9 cellular contexts compared by ENCODE assay signal in the genomic region with DNA sequence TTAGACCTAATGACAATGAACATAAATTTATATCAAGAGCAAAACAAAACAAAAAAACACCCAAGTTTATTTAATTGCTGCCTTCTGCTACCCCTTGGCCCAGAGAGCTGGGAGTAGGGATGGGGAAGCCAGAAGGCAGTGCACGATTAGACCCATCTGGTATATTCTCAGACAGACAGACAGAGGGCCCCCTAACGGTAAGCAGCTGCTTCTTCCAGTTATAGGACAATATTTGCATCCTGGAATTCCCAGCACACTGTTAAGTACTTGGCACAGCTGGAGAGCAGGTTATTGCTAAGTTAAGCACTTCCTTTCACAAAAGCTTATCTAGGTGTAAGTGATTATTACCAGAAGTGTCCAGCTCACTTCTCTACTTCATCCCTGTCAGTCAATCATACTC. TPM values are rescaled to one million over a fixed set of nuclear protein-coding genes. Genes with fewer than 3 reads are reported as not detected.
A peak's percentile ranks its signal among the peaks of the same experiment; 100 is the strongest.
DNase-seq lines count a peak whose midpoint lies in the region; ATAC-seq, FAIRE-seq and TF ChIP-seq lines count a peak whose summit lies in the region.
"Had no signal": no experiment of that assay in that cellular context is flagged by ENCODE, and none has a peak within 500 bp of the region (broad histone marks: within the 10 kb centered on the region; RNA-seq: fewer than 3 reads in every experiment).

No MANE protein-coding gene starts in this region.

- POLR2A ChIA-PET in activated CD4-positive, alpha-beta memory T cell treated with anti-CD3 and anti-CD28 coated beads for 36 hours (lab: Charles Lee), result no interaction called here
- POLR2A ChIA-PET in HepG2 (lab: Yijun Ruan, JAX), result no interaction called here

- H3K4me1 ChIP-seq in HepG2 (ENCODE audit: insufficient read depth, low read length), result peaks cover 17% of the 10 kb centered on the region

- no peaks in the 10 kb centered on the region; a peak in 1 of 5 replicates for H3K27me3 ChIP-seq in HepG2 (ENCODE audit: control insufficient read depth in 1 of 2, insufficient read depth in 2 of 2, low read length in 2 of 2)

- FAIRE-seq in HepG2 (lab: Jason Lieb, UNC), result peak; percentile 28

- H3K4me3 ChIP-seq in HepG2 (replicated peaks in 1 of 3; ENCODE audit: insufficient read depth in 1 of 3, low read depth in 2 of 3, low read length in 3 of 3), result no peak overlapping the region

- in situ Hi-C loops in HepG2 (cut with HindIII; ENCODE audit: extremely low pct_ligation_motif_present, low pct_unique_long_range_greater_than_20kb), result no loop called here

- no peak overlapping the region for H2AFZ ChIP-seq in HepG2 (ENCODE audit: low read length)

- CTCF ChIA-PET in activated CD4-positive, alpha-beta memory T cell treated with anti-CD3 and anti-CD28 coated beads for 36 hours (lab: Charles Lee), result interaction anchor here (0.6 to 3.4 kb wide), 11 partner anchors 12 to 209 kb away, joined by 3 to 25 read pairs (median 4); a partner anchor contains a TSS
- CTCF ChIA-PET in HepG2 (lab: Yijun Ruan, JAX; ENCODE audit: low intra/inter-chr PET ratio, low total read pairs), result interaction anchor here (1.2 kb wide), 1 partner anchor 254 kb away, joined by 3 read pairs; no protein-coding TSS in a partner anchor

- no peak overlapping the region for H3K9ac ChIP-seq in HepG2 (ENCODE audit: insufficient read depth, low read depth, low read length)

- ATAC-seq in HepG2 (peak; percentile 87), GM18867 (IDR thresholded peaks at IDR 0.05; ENCODE audit: unreplicated experiment) (no peak)
- ATAC-seq in stimulated activated effector memory CD8-positive, alpha-beta T cell treated with anti-CD3 and anti-CD28 coated beads, Interleukin-12 subunit alpha, Interleukin-12 subunit beta, amount 100 ng/mL, for 72 hours, result no peak

- BruUV-seq in HepG2 (replicated peaks; lab: Mats Ljungman, UMichigan), result no TSS peak

- no peak for TF ChIP-seq EP300 in HepG2 (IDR thresholded peaks at IDR 0.05; ENCODE audit: low read depth in 2 of 2, low read length in 2 of 2)
- TF ChIP-seq EP300 in HepG2 (CRISPR knock-in tag; IDR thresholded peaks at IDR 0.05; ENCODE audit: borderline replicate concordance), result no peak

- peak; percentile 68 for DNase-seq in DMS153 (lab: John Stamatoyannopoulos, UW)
- peak; percentile 61 for DNase-seq in NCI-H1694 treated with DMSO at 0.1 percent for 48 hours (lab: John Stamatoyannopoulos, UW)
- DNase-seq in activated CD4-positive, alpha-beta memory T cell treated with anti-CD3 and anti-CD28 coated beads for 36 hours, result no peak
- peak; percentile 44 for DNase-seq in HepG2 (ENCODE audit: low spot score)
- DNase-seq in stimulated activated effector memory CD8-positive, alpha-beta T cell treated with anti-CD3 and anti-CD28 coated beads, Interleukin-12 subunit alpha, Interleukin-12 subunit beta, amount 100 ng/mL, for 72 hours (ENCODE audit: low spot score in 2 of 2), result no peak
- DNase-seq in ureter (ENCODE audit: low spot score), result no peak
- no peak for DNase-seq in stimulated activated CD4-positive, alpha-beta T cell treated with anti-CD3 and anti-CD28 coated beads, Interleukin-2, amount 100 ng/mL, for 48 hours

- H3K27me3 Mint-ChIP-seq in activated CD4-positive, alpha-beta memory T cell treated with anti-CD3 and anti-CD28 coated beads for 36 hours, result no peaks in the 10 kb centered on the region

- no peaks in the 10 kb centered on the region for H3K9me3 Mint-ChIP-seq in activated CD4-positive, alpha-beta memory T cell treated with anti-CD3 and anti-CD28 coated beads for 36 hours
- no peaks in the 10 kb centered on the region for H3K9me3 Mint-ChIP-seq in stimulated activated effector memory CD8-positive, alpha-beta T cell treated with anti-CD3 and anti-CD28 coated beads, Interleukin-12 subunit alpha, Interleukin-12 subunit beta, amount 100 ng/mL, for 72 hours
- H3K9me3 Mint-ChIP-seq: stimulated activated naive CD8-positive, alpha-beta T cell treated with anti-CD3 and anti-CD28 coated beads, Interleukin-15, Interleukin-2, amounts not matched to agents 100 ng/mL and 50 ng/mL, for 24 hours had no signal

- peak overlapping the region; percentile 16 for H3K27ac Mint-ChIP-seq in activated CD4-positive, alpha-beta memory T cell treated with anti-CD3 and anti-CD28 coated beads for 36 hours
- H3K27ac Mint-ChIP-seq in stimulated activated effector memory CD8-positive, alpha-beta T cell treated with anti-CD3 and anti-CD28 coated beads, Interleukin-12 subunit alpha, Interleukin-12 subunit beta, amount 100 ng/mL, for 72 hours, result no peak overlapping the region
- H3K27ac Mint-ChIP-seq: stimulated activated naive CD8-positive, alpha-beta T cell treated with anti-CD3 and anti-CD28 coated beads, Interleukin-15, Interleukin-2, amounts not matched to agents 100 ng/mL and 50 ng/mL, for 24 hours had no signal

- H3K36me3 Mint-ChIP-seq in activated CD4-positive, alpha-beta memory T cell treated with anti-CD3 and anti-CD28 coated beads for 36 hours, result no peaks in the 10 kb centered on the region
- H3K36me3 Mint-ChIP-seq in stimulated activated effector memory CD8-positive, alpha-beta T cell treated with anti-CD3 and anti-CD28 coated beads, Interleukin-12 subunit alpha, Interleukin-12 subunit beta, amount 100 ng/mL, for 72 hours, result no peaks in the 10 kb centered on the region

- H3K4me3 Mint-ChIP-seq in activated CD4-positive, alpha-beta memory T cell treated with anti-CD3 and anti-CD28 coated beads for 36 hours, result no peak overlapping the region
- no peak overlapping the region for H3K4me3 Mint-ChIP-seq in stimulated activated effector memory CD8-positive, alpha-beta T cell treated with anti-CD3 and anti-CD28 coated beads, Interleukin-12 subunit alpha, Interleukin-12 subunit beta, amount 100 ng/mL, for 72 hours
- H3K4me3 Mint-ChIP-seq: stimulated activated naive CD8-positive, alpha-beta T cell treated with anti-CD3 and anti-CD28 coated beads, Interleukin-15, Interleukin-2, amounts not matched to agents 100 ng/mL and 50 ng/mL, for 24 hours had no signal

- peak; percentile 61 for TF ChIP-seq CTCF in HepG2 (CRISPR knock-in tag; IDR thresholded peaks at IDR 0.05)

- no peaks in the 10 kb centered on the region for H3K79me2 ChIP-seq in HepG2 (ENCODE audit: insufficient read depth, low read length)

- H3K27ac ChIP-seq in HepG2 (ENCODE audit: extremely low read length, insufficient read depth, low read length), result no peak overlapping the region

- TF ChIP-seq RAD21 in HepG2 (CRISPR knock-in tag; IDR thresholded peaks at IDR 0.05), result 0 out of 2 replicates have a peak, but pooled peaks have one; percentile 10

- no peaks in the 10 kb centered on the region for H3K36me3 ChIP-seq in HepG2 (replicated peaks in 1 of 2; ENCODE audit: control insufficient read depth in 1 of 2, insufficient read depth in 2 of 2, low read length in 2 of 2)

- TF ChIP-seq POLR2A in HepG2 (IDR thresholded peaks at IDR 0.05; ENCODE audit: insufficient read depth in 1 of 2, low read depth in 2 of 2, low read length in 2 of 2), result no peak

- 0% methylated on average over 2 of the region's 2 CpGs for WGBS in HepG2 (ENCODE audit: low lambda C conversion rate)

- no peak overlapping the region for H3K4me2 ChIP-seq in HepG2 (ENCODE audit: low read depth, low read length)

- intact Hi-C loops in activated CD4-positive, alpha-beta memory T cell treated with anti-CD3 and anti-CD28 coated beads for 36 hours (cut with micrococcal nuclease), result loop anchor here (2.0 to 5.0 kb wide), 3 partner anchors 27 to 1107 kb away; no protein-coding TSS in a partner anchor
- intact Hi-C loops in HepG2 (cut with micrococcal nuclease; ENCODE audit: unreplicated experiment), result loop anchor here (1.0 kb wide), 1 partner anchor 129 kb away; no protein-coding TSS in a partner anchor

- H3K4me1 Mint-ChIP-seq in activated CD4-positive, alpha-beta memory T cell treated with anti-CD3 and anti-CD28 coated beads for 36 hours (ENCODE audit: low read depth), result peaks cover 55% of the 10 kb centered on the region
- peaks cover 50% of the 10 kb centered on the region for H3K4me1 Mint-ChIP-seq in stimulated activated effector memory CD8-positive, alpha-beta T cell treated with anti-CD3 and anti-CD28 coated beads, Interleukin-12 subunit alpha, Interleukin-12 subunit beta, amount 100 ng/mL, for 72 hours

- no peaks in the 10 kb centered on the region for H3K9me3 ChIP-seq in HepG2 (ENCODE audit: low read length)

- H4K20me1 ChIP-seq in HepG2 (ENCODE audit: insufficient read depth, low read length), result no peaks in the 10 kb centered on the region

RNA-seq across cellular contexts. Expression of a gene that starts 39.3 kb away (rescaled TPM):
- total RNA-seq in activated CD4-positive, alpha-beta memory T cell treated with anti-CD3 and anti-CD28 coated beads for 36 hours, result 1 to 10 TPM; 1.5 TPM
- not detected in 2 replicates for total RNA-seq in HepG2 (2016; rRNA removed; fragmentation: Illumina TruSeq; extraction: Trizol)
- not detected in 2 replicates for total RNA-seq in HepG2 (2016; cell fraction: cytosol; rRNA removed; fragmentation: Illumina TruSeq; extraction: Trizol; ENCODE audit: low read depth)
- total RNA-seq in HepG2 (2016; cell fraction: insoluble cytoplasmic fraction; rRNA removed; fragmentation: Illumina TruSeq; extraction: Trizol), result not detected in 2 replicates
- not detected in 2 replicates for total RNA-seq in HepG2 (2016; cell fraction: membrane; rRNA removed; fragmentation: Illumina TruSeq; extraction: Trizol)
- total RNA-seq in HepG2 (2016; cell fraction: nucleus; rRNA removed; fragmentation: Illumina TruSeq; extraction: Trizol), result not detected in 2 replicates
- not detected in 2 replicates for polyA plus RNA-seq in HepG2 (2011; rRNA removed)
- polyA plus RNA-seq in HepG2 (2011; cell fraction: cytosol; rRNA removed), result not detected in 2 replicates
- polyA plus RNA-seq in HepG2 (2011; cell fraction: nucleus; rRNA removed), result not detected in 2 replicates
- not detected in 2 replicates for polyA plus RNA-seq in HepG2 (2012)
- not detected in 2 replicates for polyA plus RNA-seq in HepG2 (2016; cell fraction: cytosol; fragmentation: Illumina TruSeq; extraction: Trizol; ENCODE audit: low read depth)
- not detected in 2 replicates for polyA plus RNA-seq in HepG2 (2016; cell fraction: insoluble cytoplasmic fraction; fragmentation: Illumina TruSeq; extraction: Trizol; ENCODE audit: low read depth)
- not detected in 2 replicates for polyA plus RNA-seq in HepG2 (2016; cell fraction: membrane; fragmentation: Illumina TruSeq; extraction: Trizol; ENCODE audit: low read depth)
- not detected in 2 replicates for polyA plus RNA-seq in HepG2 (2016; cell fraction: nucleus; fragmentation: Illumina TruSeq; extraction: Trizol; ENCODE audit: insufficient read depth, low read depth)
- not detected in 2 replicates for polyA minus RNA-seq in HepG2 (2011; rRNA and poly(A)+ RNA removed; ENCODE audit: low replicate concordance)
- polyA minus RNA-seq in HepG2 (2011; cell fraction: cytosol; rRNA and poly(A)+ RNA removed), result not detected in 2 replicates
- polyA minus RNA-seq in HepG2 (2011; cell fraction: nucleus; rRNA and poly(A)+ RNA removed), result not detected in 2 replicates
- total RNA-seq in ureter, result 2.8 TPM

RNA-seq across cellular contexts. Expression of a gene that starts 59.0 kb away (rescaled TPM):
- 1 to 10 TPM; 2.3 to 2.6 TPM for total RNA-seq in activated CD4-positive, alpha-beta memory T cell treated with anti-CD3 and anti-CD28 coated beads for 36 hours
- 0.17 and 0.20 TPM in 2 replicates for total RNA-seq in HepG2 (2016; rRNA removed; fragmentation: Illumina TruSeq; extraction: Trizol)
- 0.09 and 0.10 TPM in 2 replicates for total RNA-seq in HepG2 (2016; cell fraction: cytosol; rRNA removed; fragmentation: Illumina TruSeq; extraction: Trizol; ENCODE audit: low read depth)
- 0.26 and 0.34 TPM in 2 replicates for total RNA-seq in HepG2 (2016; cell fraction: insoluble cytoplasmic fraction; rRNA removed; fragmentation: Illumina TruSeq; extraction: Trizol)
- 0.22 and 0.28 TPM in 2 replicates for total RNA-seq in HepG2 (2016; cell fraction: membrane; rRNA removed; fragmentation: Illumina TruSeq; extraction: Trizol)
- 0.16 and 0.25 TPM in 2 replicates for total RNA-seq in HepG2 (2016; cell fraction: nucleus; rRNA removed; fragmentation: Illumina TruSeq; extraction: Trizol)
- polyA plus RNA-seq in HepG2 (2011; rRNA removed), result not detected in 2 replicates
- not detected in 2 replicates for polyA plus RNA-seq in HepG2 (2011; cell fraction: cytosol; rRNA removed)
- polyA plus RNA-seq in HepG2 (2011; cell fraction: nucleus; rRNA removed), result 0.03 TPM in 1 of 2 replicates, not detected in the other
- not detected in 2 replicates for polyA plus RNA-seq in HepG2 (2012)
- polyA plus RNA-seq in HepG2 (2016; cell fraction: cytosol; fragmentation: Illumina TruSeq; extraction: Trizol; ENCODE audit: low read depth), result not detected in 2 replicates
- 0.30 and 0.31 TPM in 2 replicates for polyA plus RNA-seq in HepG2 (2016; cell fraction: insoluble cytoplasmic fraction; fragmentation: Illumina TruSeq; extraction: Trizol; ENCODE audit: low read depth)
- polyA plus RNA-seq in HepG2 (2016; cell fraction: membrane; fragmentation: Illumina TruSeq; extraction: Trizol; ENCODE audit: low read depth), result 0.08 TPM in 1 of 2 replicates, not detected in the other
- 0.30 and 0.51 TPM in 2 replicates for polyA plus RNA-seq in HepG2 (2016; cell fraction: nucleus; fragmentation: Illumina TruSeq; extraction: Trizol; ENCODE audit: insufficient read depth, low read depth)
- polyA minus RNA-seq in HepG2 (2011; rRNA and poly(A)+ RNA removed; ENCODE audit: low replicate concordance), result 0.04 TPM in 1 of 2 replicates, not detected in the other
- polyA minus RNA-seq in HepG2 (2011; cell fraction: cytosol; rRNA and poly(A)+ RNA removed), result not detected in 2 replicates
- not detected in 2 replicates for polyA minus RNA-seq in HepG2 (2011; cell fraction: nucleus; rRNA and poly(A)+ RNA removed)
- total RNA-seq in ureter, result 0.49 TPM

Comparison
In these comparisons a context has a peak if more than half of its experiments do, and no peak if none do; other contexts are left out.
1. DNase-seq: peak in DMS153 (single experiment), NCI-H1694 treated with DMSO at 0.1 percent for 48 hours (single experiment) and HepG2 (single experiment); none in activated CD4-positive, alpha-beta memory T cell treated with anti-CD3 and anti-CD28 coated beads for 36 hours (single experiment), stimulated activated effector memory CD8-positive, alpha-beta T cell treated with anti-CD3 and anti-CD28 coated beads, Interleukin-12 subunit alpha, Interleukin-12 subunit beta, amount 100 ng/mL, for 72 hours (0 of 2), ureter (single experiment) and stimulated activated CD4-positive, alpha-beta T cell treated with anti-CD3 and anti-CD28 coated beads, Interleukin-2, amount 100 ng/mL, for 48 hours (0 of 2).